ENCODE assay signal across 2 cellular contexts in the genomic region with DNA sequence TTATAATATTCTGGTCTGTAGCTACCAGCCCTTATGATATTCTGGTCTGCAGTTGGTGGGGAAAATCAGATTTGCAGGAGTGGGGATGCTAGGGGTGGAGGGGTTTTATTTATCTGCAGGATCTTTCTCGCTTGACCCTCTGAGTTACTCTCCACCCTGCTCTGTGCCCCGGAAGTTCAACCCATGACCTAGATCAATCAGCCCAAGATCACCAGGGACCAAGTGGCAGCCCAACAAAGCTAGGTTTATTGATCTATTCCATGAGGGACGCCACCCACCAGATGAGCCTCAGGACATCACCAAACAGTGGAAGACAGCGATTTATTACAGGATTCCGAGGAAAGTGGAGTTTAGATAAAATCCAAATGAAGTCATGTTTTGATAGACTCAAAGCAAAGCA.
TF ChIP-seq lines count a peak whose summit lies in the region.

No MANE protein-coding gene starts in this region.

TF ChIP-seq in IMR-90, 13 proteins besides CTCF, POLR2A, EP300 and RAD21:
- TF ChIP-seq RCOR1 (IDR thresholded peaks at IDR 0.05; ENCODE audit: insufficient replicate concordance, low read length), result no peak
- TF ChIP-seq BHLHE40 (IDR thresholded peaks at IDR 0.05; ENCODE audit: low read depth, low read length), result no peak
- TF ChIP-seq, protein P1, sequence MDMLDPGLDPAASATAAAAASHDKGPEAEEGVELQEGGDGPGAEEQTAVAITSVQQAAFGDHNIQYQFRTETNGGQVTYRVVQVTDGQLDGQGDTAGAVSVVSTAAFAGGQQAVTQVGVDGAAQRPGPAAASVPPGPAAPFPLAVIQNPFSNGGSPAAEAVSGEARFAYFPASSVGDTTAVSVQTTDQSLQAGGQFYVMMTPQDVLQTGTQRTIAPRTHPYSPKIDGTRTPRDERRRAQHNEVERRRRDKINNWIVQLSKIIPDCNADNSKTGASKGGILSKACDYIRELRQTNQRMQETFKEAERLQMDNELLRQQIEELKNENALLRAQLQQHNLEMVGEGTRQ (IDR thresholded peaks at IDR 0.05; ENCODE audit: low read depth, low read length), result no peak
- TF ChIP-seq, protein P2, sequence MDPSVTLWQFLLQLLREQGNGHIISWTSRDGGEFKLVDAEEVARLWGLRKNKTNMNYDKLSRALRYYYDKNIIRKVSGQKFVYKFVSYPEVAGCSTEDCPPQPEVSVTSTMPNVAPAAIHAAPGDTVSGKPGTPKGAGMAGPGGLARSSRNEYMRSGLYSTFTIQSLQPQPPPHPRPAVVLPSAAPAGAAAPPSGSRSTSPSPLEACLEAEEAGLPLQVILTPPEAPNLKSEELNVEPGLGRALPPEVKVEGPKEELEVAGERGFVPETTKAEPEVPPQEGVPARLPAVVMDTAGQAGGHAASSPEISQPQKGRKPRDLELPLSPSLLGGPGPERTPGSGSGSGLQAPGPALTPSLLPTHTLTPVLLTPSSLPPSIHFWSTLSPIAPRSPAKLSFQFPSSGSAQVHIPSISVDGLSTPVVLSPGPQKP (IDR thresholded peaks at IDR 0.05; ENCODE audit: borderline replicate concordance, low read depth, low read length), result no peak
- no peak for TF ChIP-seq NFE2L2 (IDR thresholded peaks at IDR 0.05; ENCODE audit: low read depth, low read length)
- no peak for TF ChIP-seq MXI1 (IDR thresholded peaks at IDR 0.05; ENCODE audit: borderline replicate concordance, low read depth, low read length)
- no peak for TF ChIP-seq FOS (IDR thresholded peaks at IDR 0.05; ENCODE audit: low read depth, low read length)
- no peak for TF ChIP-seq CEBPB (IDR thresholded peaks at IDR 0.05; ENCODE audit: low read depth, low read length)
- no peak for TF ChIP-seq SMC3 (IDR thresholded peaks at IDR 0.05; ENCODE audit: low read depth, low read length)
- TF ChIP-seq CHD1 (IDR thresholded peaks at IDR 0.05; ENCODE audit: low read depth, low read length), result no peak
- TF ChIP-seq MAFK (IDR thresholded peaks at IDR 0.05; ENCODE audit: low read depth, low read length), result no peak
- no peak for TF ChIP-seq MAZ (IDR thresholded peaks at IDR 0.05; ENCODE audit: borderline replicate concordance, low read depth, low read length)
- TF ChIP-seq RFX5 (IDR thresholded peaks at IDR 0.05; ENCODE audit: low read depth, low read length), result no peak
TF ChIP-seq in IMR-90: peak in this region for 0.

TF ChIP-seq in SK-N-SH, 30 proteins besides CTCF, POLR2A, EP300 and RAD21:
- no peak for TF ChIP-seq EZH2phosphoT487 (IDR thresholded peaks at IDR 0.05; ENCODE audit: borderline replicate concordance, low read depth)
- TF ChIP-seq JUND (IDR thresholded peaks at IDR 0.05), result no peak
- TF ChIP-seq, protein P3, sequence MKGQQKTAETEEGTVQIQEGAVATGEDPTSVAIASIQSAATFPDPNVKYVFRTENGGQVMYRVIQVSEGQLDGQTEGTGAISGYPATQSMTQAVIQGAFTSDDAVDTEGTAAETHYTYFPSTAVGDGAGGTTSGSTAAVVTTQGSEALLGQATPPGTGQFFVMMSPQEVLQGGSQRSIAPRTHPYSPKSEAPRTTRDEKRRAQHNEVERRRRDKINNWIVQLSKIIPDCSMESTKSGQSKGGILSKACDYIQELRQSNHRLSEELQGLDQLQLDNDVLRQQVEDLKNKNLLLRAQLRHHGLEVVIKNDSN (IDR thresholded peaks at IDR 0.05; ENCODE audit: borderline replicate concordance, low read depth), result no peak
- no peak for TF ChIP-seq FOSL2 (IDR thresholded peaks at IDR 0.05; ENCODE audit: borderline replicate concordance, low read depth)
- TF ChIP-seq, protein P4, sequence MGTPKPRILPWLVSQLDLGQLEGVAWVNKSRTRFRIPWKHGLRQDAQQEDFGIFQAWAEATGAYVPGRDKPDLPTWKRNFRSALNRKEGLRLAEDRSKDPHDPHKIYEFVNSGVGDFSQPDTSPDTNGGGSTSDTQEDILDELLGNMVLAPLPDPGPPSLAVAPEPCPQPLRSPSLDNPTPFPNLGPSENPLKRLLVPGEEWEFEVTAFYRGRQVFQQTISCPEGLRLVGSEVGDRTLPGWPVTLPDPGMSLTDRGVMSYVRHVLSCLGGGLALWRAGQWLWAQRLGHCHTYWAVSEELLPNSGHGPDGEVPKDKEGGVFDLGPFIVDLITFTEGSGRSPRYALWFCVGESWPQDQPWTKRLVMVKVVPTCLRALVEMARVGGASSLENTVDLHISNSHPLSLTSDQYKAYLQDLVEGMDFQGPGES (IDR thresholded peaks at IDR 0.05; ENCODE audit: low read depth, low read length), result no peak
- TF ChIP-seq, protein P5, sequence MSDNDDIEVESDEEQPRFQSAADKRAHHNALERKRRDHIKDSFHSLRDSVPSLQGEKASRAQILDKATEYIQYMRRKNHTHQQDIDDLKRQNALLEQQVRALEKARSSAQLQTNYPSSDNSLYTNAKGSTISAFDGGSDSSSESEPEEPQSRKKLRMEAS (IDR thresholded peaks at IDR 0.05; ENCODE audit: low read depth), result no peak
- TF ChIP-seq, protein P6, sequence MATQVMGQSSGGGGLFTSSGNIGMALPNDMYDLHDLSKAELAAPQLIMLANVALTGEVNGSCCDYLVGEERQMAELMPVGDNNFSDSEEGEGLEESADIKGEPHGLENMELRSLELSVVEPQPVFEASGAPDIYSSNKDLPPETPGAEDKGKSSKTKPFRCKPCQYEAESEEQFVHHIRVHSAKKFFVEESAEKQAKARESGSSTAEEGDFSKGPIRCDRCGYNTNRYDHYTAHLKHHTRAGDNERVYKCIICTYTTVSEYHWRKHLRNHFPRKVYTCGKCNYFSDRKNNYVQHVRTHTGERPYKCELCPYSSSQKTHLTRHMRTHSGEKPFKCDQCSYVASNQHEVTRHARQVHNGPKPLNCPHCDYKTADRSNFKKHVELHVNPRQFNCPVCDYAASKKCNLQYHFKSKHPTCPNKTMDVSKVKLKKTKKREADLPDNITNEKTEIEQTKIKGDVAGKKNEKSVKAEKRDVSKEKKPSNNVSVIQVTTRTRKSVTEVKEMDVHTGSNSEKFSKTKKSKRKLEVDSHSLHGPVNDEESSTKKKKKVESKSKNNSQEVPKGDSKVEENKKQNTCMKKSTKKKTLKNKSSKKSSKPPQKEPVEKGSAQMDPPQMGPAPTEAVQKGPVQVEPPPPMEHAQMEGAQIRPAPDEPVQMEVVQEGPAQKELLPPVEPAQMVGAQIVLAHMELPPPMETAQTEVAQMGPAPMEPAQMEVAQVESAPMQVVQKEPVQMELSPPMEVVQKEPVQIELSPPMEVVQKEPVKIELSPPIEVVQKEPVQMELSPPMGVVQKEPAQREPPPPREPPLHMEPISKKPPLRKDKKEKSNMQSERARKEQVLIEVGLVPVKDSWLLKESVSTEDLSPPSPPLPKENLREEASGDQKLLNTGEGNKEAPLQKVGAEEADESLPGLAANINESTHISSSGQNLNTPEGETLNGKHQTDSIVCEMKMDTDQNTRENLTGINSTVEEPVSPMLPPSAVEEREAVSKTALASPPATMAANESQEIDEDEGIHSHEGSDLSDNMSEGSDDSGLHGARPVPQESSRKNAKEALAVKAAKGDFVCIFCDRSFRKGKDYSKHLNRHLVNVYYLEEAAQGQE (IDR thresholded peaks at IDR 0.05; ENCODE audit: low read depth, low read length), result no peak
- TF ChIP-seq SIN3A (IDR thresholded peaks at IDR 0.05; ENCODE audit: borderline replicate concordance, low read depth, low read length), result no peak
- no peak for TF ChIP-seq TEAD4 (IDR thresholded peaks at IDR 0.05; ENCODE audit: borderline replicate concordance, insufficient read depth)
- TF ChIP-seq SMC3 (IDR thresholded peaks at IDR 0.05; ENCODE audit: low read depth, low read length), result no peak
- TF ChIP-seq MXI1 (IDR thresholded peaks at IDR 0.05; ENCODE audit: low read depth, low read length), result no peak
